In the genomic region with DNA sequence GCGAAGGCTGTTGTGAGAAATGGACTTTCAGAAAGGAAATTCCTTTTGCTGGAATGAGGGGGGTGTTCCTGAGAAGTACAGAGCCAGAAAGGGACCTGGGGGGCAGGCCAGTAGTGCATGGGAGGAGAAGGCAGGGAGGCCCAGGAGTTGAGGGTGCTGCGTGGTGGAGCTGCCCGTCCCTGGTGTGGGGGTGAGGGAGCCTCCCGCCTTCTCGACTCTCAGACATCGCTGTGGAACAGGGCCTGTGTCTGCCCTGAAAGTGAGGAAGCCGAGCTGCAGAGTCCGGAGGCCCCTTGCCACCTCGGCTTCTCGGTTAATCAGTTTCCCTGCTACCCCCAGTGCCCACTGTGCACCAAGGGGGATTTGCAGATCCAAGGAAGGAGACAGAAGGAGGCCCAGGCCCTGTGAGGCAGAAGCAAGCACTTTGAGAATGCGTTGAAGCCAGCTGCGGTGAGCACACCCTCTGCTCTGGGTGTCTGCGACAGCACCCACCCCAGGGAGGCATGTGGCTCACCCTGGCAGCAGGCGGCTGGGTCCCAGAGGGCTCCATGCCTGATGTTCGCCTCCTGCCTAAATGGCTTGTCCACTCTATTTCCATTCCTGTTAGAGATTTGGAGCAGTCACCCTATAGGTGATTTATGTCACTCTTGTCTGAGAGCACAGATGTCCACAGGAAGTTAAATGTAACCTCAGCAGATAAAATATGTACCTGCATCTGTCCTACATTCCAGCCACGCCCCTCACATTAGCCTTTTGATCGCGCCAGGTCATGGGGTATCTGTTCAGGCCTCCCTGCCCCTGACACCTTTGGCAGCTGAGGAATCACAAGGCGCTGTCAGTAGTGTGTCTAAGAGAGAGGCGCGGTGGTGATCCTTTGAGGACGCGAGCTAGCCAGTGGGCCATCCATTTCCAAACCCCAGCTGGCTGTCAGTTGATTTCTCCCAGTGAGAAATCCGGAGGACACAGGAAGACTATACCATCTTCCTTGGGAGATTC, we compare ENCODE assay signal across 9 cellular contexts. TPM values are rescaled to one million over a fixed set of nuclear protein-coding genes. Genes with fewer than 3 reads are reported as not detected.
DNase-seq lines count a peak whose midpoint lies in the region; ATAC-seq and TF ChIP-seq lines count a peak whose summit lies in the region.
"Had no signal": no experiment of that assay in that cellular context is flagged by ENCODE, and none has a peak within 500 bp of the region (broad histone marks: within the 10 kb centered on the region; RNA-seq: fewer than 3 reads in every experiment).

No MANE protein-coding gene starts in this region.

- peaks cover 66% of the 10 kb centered on the region for H3K4me1 Mint-ChIP-seq in activated naive CD8-positive, alpha-beta T cell (ENCODE audit: low read depth)

- TF ChIP-seq CTCF in right atrium auricular region (IDR thresholded peaks at IDR 0.05) (no peak), sigmoid colon (IDR thresholded peaks at IDR 0.05) (no peak)

- H3K27me3 Mint-ChIP-seq in activated naive CD8-positive, alpha-beta T cell: no peaks in the 10 kb centered on the region

- TF ChIP-seq EP300 in sigmoid colon (IDR thresholded peaks at IDR 0.05): no peak

- H3K36me3 Mint-ChIP-seq in activated naive CD8-positive, alpha-beta T cell: peaks cover 2% of the 10 kb centered on the region

- H3K9me3 ChIP-seq in right atrium auricular region: no peaks in the 10 kb centered on the region
- no peaks in the 10 kb centered on the region for H3K9me3 ChIP-seq in sigmoid colon

- H3K4me3 Mint-ChIP-seq in activated naive CD8-positive, alpha-beta T cell: peak overlapping the region; percentile 66

- H3K36me3 ChIP-seq in right atrium auricular region: peaks cover 33% of the 10 kb centered on the region
- H3K36me3 ChIP-seq in sigmoid colon: peaks cover 15 to 33% (median 27%) of the 10 kb centered on the region in 4 donors

- H3K27ac Mint-ChIP-seq in activated naive CD8-positive, alpha-beta T cell: peak overlapping the region; percentile 41

- peak overlapping the region; percentile 86 to 89 for H3K27ac ChIP-seq in right atrium auricular region
- peak overlapping the region; percentile 91 to 98 (median 92) for H3K27ac ChIP-seq in sigmoid colon

- H3K9me3 Mint-ChIP-seq in activated naive CD8-positive, alpha-beta T cell (ENCODE audit: low read depth): no peaks in the 10 kb centered on the region

- H3K4me3 ChIP-seq in right atrium auricular region (peak overlapping the region; percentile 41 to 46), sigmoid colon (peak overlapping the region; percentile 28 to 55 (median 47))

- no peak for ATAC-seq in HG02642 (IDR thresholded peaks at IDR 0.05; ENCODE audit: poor library complexity, unreplicated experiment)
- ATAC-seq in HG03460 (IDR thresholded peaks at IDR 0.05; ENCODE audit: unreplicated experiment): no peak

- no peaks in the 10 kb centered on the region for H3K27me3 ChIP-seq in right atrium auricular region
- H3K27me3 ChIP-seq in sigmoid colon: no peaks in the 10 kb centered on the region

- H3K4me1 ChIP-seq in right atrium auricular region (peaks cover 0 to 95% of the 10 kb centered on the region in 2 donors), sigmoid colon (peaks cover 0 to 62% (median 51%) of the 10 kb centered on the region in 4 donors)

- DNase-seq in GM03348 (ENCODE audit: low spot score) (peak; percentile 46), right atrium auricular region (ENCODE audit: low spot score) (no peak), sigmoid colon (no peak), iPS-NIHi7 (ENCODE audit: extremely low spot score) (no peak)
- DNase-seq in stimulated activated CD4-positive, alpha-beta T cell treated with anti-CD3 and anti-CD28 coated beads, Interleukin-2, amount 100 ng/mL, for 48 hours: no peak
- DNase-seq: GOT3 had no signal

- 20 to 58% methylated on average over 24 of the region's 24 CpGs for WGBS in sigmoid colon, 2 donors

- intact Hi-C loops in sigmoid colon (cut with DNase I): loop anchor here (2.0 kb wide), 2 partner anchors 18 to 130 kb away; no protein-coding TSS in a partner anchor

- TF ChIP-seq POLR2A in sigmoid colon (IDR thresholded peaks at IDR 0.05): no peak

RNA-seq across cellular contexts. Expression of a gene that starts 28.3 kb away (rescaled TPM):
- total RNA-seq in right atrium auricular region: 100 to 1,000 TPM; 114 to 118 TPM
- 100 to 1,000 TPM in 2 of 4 donors, 10 to 100 TPM in 2; 60.0 to 119 (median 97.5) TPM for total RNA-seq in sigmoid colon
- 10 to 100 TPM; 56.5 to 82.2 (median 66.1) TPM for polyA plus RNA-seq in sigmoid colon

RNA-seq across cellular contexts. Expression of a gene that starts 31.2 kb away (rescaled TPM):
- total RNA-seq in right atrium auricular region (10 to 100 TPM in 1 of 2 donors, 1 to 10 TPM in 1; 8.2 to 11.8 TPM), sigmoid colon (10 to 100 TPM; 10.2 to 77.2 (median 12.9) TPM)
- polyA plus RNA-seq in sigmoid colon: 10 to 100 TPM; 16.6 to 19.4 (median 16.8) TPM

RNA-seq across cellular contexts. Expression of a gene that starts 32.1 kb away (rescaled TPM):
- 1 to 10 TPM; 5.8 to 8.2 TPM for total RNA-seq in right atrium auricular region
- 10 to 100 TPM in 1 of 4 donors, 1 to 10 TPM in 3; 5.5 to 10.7 (median 6.3) TPM for total RNA-seq in sigmoid colon
- polyA plus RNA-seq in sigmoid colon: 10 to 100 TPM in 1 of 3 donors, 1 to 10 TPM in 2; 8.4 to 11.0 (median 8.6) TPM

RNA-seq across cellular contexts. Expression of a gene that starts 50.0 kb away (rescaled TPM):
- not detected for total RNA-seq in right atrium auricular region
- total RNA-seq in sigmoid colon: not detected
- polyA plus RNA-seq in sigmoid colon: 1,000 to 10,000 TPM in 1 of 3 donors, 10 to 100 TPM in 1, 1 to 10 TPM in 1; 9.6 to 1,818 (median 79.8) TPM
